ENCODE assay signal across 31 cellular contexts in genomic region chrX:44958480-44958879, GRCh38.
"Had no signal": no experiment of that assay in that cellular context is flagged by ENCODE, and none has a peak within 500 bp of the region (broad histone marks: within the 10 kb centered on the region; RNA-seq: fewer than 3 reads in every experiment).

No MANE protein-coding gene starts in this region.

- FAIRE-seq: bronchial epithelial cell, endometrium, endothelial cell of umbilical vein had no signal

- H3K27me3 Mint-ChIP-seq: activated B cell treated with CpG ODN at 0.5 μM for 24 hours; activated CD8-positive, alpha-beta T cell treated with anti-CD3 and anti-CD28 coated beads for 36 hours; activated naive CD8-positive, alpha-beta T cell; activated T-helper 17 cell treated with anti-CD3 and anti-CD28 coated beads, Interleukin-2, amount 50 U/mL, for 72 hours; T-helper 17 cell had no signal

- H3K27ac Mint-ChIP-seq: activated B cell treated with CpG ODN at 0.5 μM for 24 hours; activated CD8-positive, alpha-beta T cell treated with anti-CD3 and anti-CD28 coated beads for 36 hours; activated naive CD8-positive, alpha-beta T cell; activated T-helper 17 cell treated with anti-CD3 and anti-CD28 coated beads, Interleukin-2, amount 50 U/mL, for 72 hours; T-helper 17 cell; T-helper 2 cell treated with Interferon-gamma antibody and Interleukin-4, amounts not matched to agents 5 μg/mL and 100 μg/mL, for 36 hours had no signal

- H3K27ac ChIP-seq: brain microvascular endothelial cell, colonic mucosa, epithelial cell of prostate, esophagus squamous epithelium, WERI-Rb-1 had no signal

- H3K9me3 Mint-ChIP-seq: activated B cell treated with CpG ODN at 0.5 μM for 24 hours; activated CD8-positive, alpha-beta T cell treated with anti-CD3 and anti-CD28 coated beads for 36 hours; activated T-cell treated with anti-CD3 and anti-CD28 coated beads, Interleukin-2, amount 50 U/mL, for 4 hours; activated T-helper 17 cell treated with anti-CD3 and anti-CD28 coated beads, Interleukin-2, amount 50 U/mL, for 72 hours; T-helper 2 cell treated with Interferon-gamma antibody and Interleukin-4, amounts not matched to agents 5 μg/mL and 100 μg/mL, for 36 hours had no signal

- DNase-seq: activated B cell treated with CpG ODN at 0.5 μM for 24 hours; activated CD4-positive, alpha-beta T cell treated with anti-CD3 and anti-CD28 coated beads for 48 hours; activated CD4-positive, alpha-beta T cell treated with anti-CD3 and anti-CD28 coated beads, Interleukin-2, amount 50 U/mL, for 1 hour; activated CD4-positive, alpha-beta T cell treated with anti-CD3 and anti-CD28 coated beads, Interleukin-2, amount 50 U/mL, for 48 hours; activated CD8-positive, alpha-beta memory T cell treated with anti-CD3 and anti-CD28 coated beads for 24 hours; activated CD8-positive, alpha-beta T cell treated with anti-CD3 and anti-CD28 coated beads for 36 hours; activated effector memory CD4-positive, alpha-beta T cell treated with Interleukin-2 at 50 U/mL for 16 hours; activated gamma-delta T cell treated with Interleukin-2 at 50 U/mL for 16 hours; activated naive CD4-positive, alpha-beta T cell treated with anti-CD3 and anti-CD28 coated beads, Interleukin-2, amount 50 U/mL, for 16 hours; activated naive CD4-positive, alpha-beta T cell treated with Interleukin-2 at 50 U/mL for 16 hours; activated T-cell treated with anti-CD3 and anti-CD28 coated beads, Interleukin-2, amount 50 U/mL, for 4 hours; amniotic stem cell; anterior cingulate cortex; brain microvascular endothelial cell; caudate nucleus; colonic mucosa; effector CD8-positive, alpha-beta T cell; esophagus squamous epithelium; foreskin melanocyte; T-helper 1 cell; T-helper 17 cell; T1000; WERI-Rb-1 had no signal

- H3K9me3 ChIP-seq: colonic mucosa, esophagus squamous epithelium had no signal

- H3K27me3 ChIP-seq: brain microvascular endothelial cell, colonic mucosa, esophagus squamous epithelium had no signal

- ATAC-seq: activated CD4-positive, CD25-positive, alpha-beta regulatory T cell treated with anti-CD3 and anti-CD28 coated beads, Interleukin-2, amount 50 U/mL, for 24 hours; activated CD8-positive, alpha-beta T cell treated with anti-CD3 and anti-CD28 coated beads for 36 hours; activated T-cell treated with anti-CD3 and anti-CD28 coated beads, Interleukin-2, amount 50 U/mL, for 4 hours; activated T-helper 17 cell treated with anti-CD3 and anti-CD28 coated beads, Interleukin-2, amount 50 U/mL, for 72 hours; T-helper 17 cell had no signal

- H3K36me3 Mint-ChIP-seq: activated naive CD8-positive, alpha-beta T cell had no signal

- H3K4me3 Mint-ChIP-seq: activated B cell treated with CpG ODN at 0.5 μM for 24 hours; activated CD8-positive, alpha-beta T cell treated with anti-CD3 and anti-CD28 coated beads for 36 hours; activated naive CD8-positive, alpha-beta T cell; activated T-cell treated with anti-CD3 and anti-CD28 coated beads, Interleukin-2, amount 50 U/mL, for 4 hours; activated T-helper 17 cell treated with anti-CD3 and anti-CD28 coated beads, Interleukin-2, amount 50 U/mL, for 72 hours; T-helper 17 cell; T-helper 2 cell treated with Interferon-gamma antibody and Interleukin-4, amounts not matched to agents 5 μg/mL and 100 μg/mL, for 36 hours had no signal

- H3K36me3 ChIP-seq: brain microvascular endothelial cell, colonic mucosa had no signal

- H3K4me3 ChIP-seq: colonic mucosa, esophagus squamous epithelium had no signal
